Comparison of ENCODE assay signal across 32 cellular contexts in the genomic region with DNA sequence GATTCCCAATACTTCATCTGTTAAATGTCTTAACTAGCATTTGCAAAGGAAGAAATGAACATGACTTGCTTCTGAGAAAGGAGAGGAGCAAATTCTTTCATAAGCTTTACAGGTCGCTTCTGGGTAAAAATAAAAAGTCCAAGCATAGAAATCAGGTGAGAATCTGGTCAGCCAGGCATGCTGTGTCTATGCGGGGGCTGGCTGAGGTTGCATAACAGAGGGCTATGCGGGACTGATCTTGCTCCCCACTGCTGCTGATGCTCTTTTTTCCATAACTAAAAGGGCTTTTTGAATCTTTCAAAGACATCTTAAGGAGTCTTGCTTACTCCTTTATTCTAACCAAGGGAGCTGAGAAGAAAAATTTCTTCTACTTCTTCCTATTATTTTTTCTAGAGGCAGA.
"Had no signal": no experiment of that assay in that cellular context is flagged by ENCODE, and none has a peak within 500 bp of the region (broad histone marks: within the 10 kb centered on the region; RNA-seq: fewer than 3 reads in every experiment).

No MANE protein-coding gene starts in this region.

- H3K27me3 ChIP-seq: ascending aorta, cardiac muscle cell, colonic mucosa, gastroesophageal sphincter had no signal

- ATAC-seq: activated naive CD4-positive, alpha-beta T cell treated with anti-CD3 and anti-CD28 coated beads, Interleukin-2, amount 50 U/mL, for 72 hours; activated T-cell treated with anti-CD3 and anti-CD28 coated beads, Interleukin-2, amount 50 U/mL, for 72 hours; gastroesophageal sphincter; T-helper 17 cell had no signal

- H3K36me3 ChIP-seq: ascending aorta, breast epithelium, cardiac muscle cell, colonic mucosa, esophagus squamous epithelium, gastroesophageal sphincter, WERI-Rb-1 had no signal

- H3K27ac Mint-ChIP-seq: activated CD4-positive, alpha-beta memory T cell treated with anti-CD3 and anti-CD28 coated beads, Interleukin-2, amount 10 ng/mL, durations not matched to agents 7 days and 5 days; activated CD4-positive, alpha-beta T cell treated with anti-CD3 and anti-CD28 coated beads, Interleukin-2, amount 10 ng/mL, durations not matched to agents 7 days and 5 days; activated naive CD4-positive, alpha-beta T cell treated with anti-CD3 and anti-CD28 coated beads, Interleukin-2, amount 10 ng/mL, durations not matched to agents 7 days and 5 days; activated naive CD4-positive, alpha-beta T cell treated with anti-CD3 and anti-CD28 coated beads, Interleukin-2, amount 50 U/mL, for 72 hours; activated naive CD8-positive, alpha-beta T cell treated with anti-CD3 and anti-CD28 coated beads, Interleukin-2, amount 10 ng/mL, durations not matched to agents 7 days and 5 days; activated T-cell treated with anti-CD3 and anti-CD28 coated beads, Interleukin-2, amount 50 U/mL, for 24 hours; activated T-cell treated with anti-CD3 and anti-CD28 coated beads, Interleukin-2, amount 50 U/mL, for 72 hours; T-helper 17 cell; T-helper 2 cell treated with Interferon-gamma antibody and Interleukin-4, amounts not matched to agents 5 μg/mL and 100 μg/mL, for 36 hours had no signal

- H3K9me3 Mint-ChIP-seq: activated CD4-positive, alpha-beta memory T cell treated with anti-CD3 and anti-CD28 coated beads, Interleukin-2, amount 10 ng/mL, durations not matched to agents 7 days and 5 days; activated CD4-positive, alpha-beta T cell treated with anti-CD3 and anti-CD28 coated beads, Interleukin-2, amount 10 ng/mL, durations not matched to agents 7 days and 5 days; activated naive CD4-positive, alpha-beta T cell treated with anti-CD3 and anti-CD28 coated beads, Interleukin-2, amount 10 ng/mL, durations not matched to agents 7 days and 5 days; activated naive CD4-positive, alpha-beta T cell treated with anti-CD3 and anti-CD28 coated beads, Interleukin-2, amount 50 U/mL, for 72 hours; activated naive CD8-positive, alpha-beta T cell treated with anti-CD3 and anti-CD28 coated beads, Interleukin-2, amount 10 ng/mL, durations not matched to agents 7 days and 5 days; activated T-cell treated with anti-CD3 and anti-CD28 coated beads, Interleukin-2, amount 50 U/mL, for 24 hours; activated T-cell treated with anti-CD3 and anti-CD28 coated beads, Interleukin-2, amount 50 U/mL, for 72 hours; T-helper 2 cell treated with Interferon-gamma antibody and Interleukin-4, amounts not matched to agents 5 μg/mL and 100 μg/mL, for 36 hours had no signal

- H3K27ac ChIP-seq: ascending aorta, breast epithelium, cardiac muscle cell, colonic mucosa, epithelial cell of prostate, esophagus squamous epithelium, gastroesophageal sphincter, WERI-Rb-1 had no signal

- H3K36me3 Mint-ChIP-seq: activated naive CD4-positive, alpha-beta T cell treated with anti-CD3 and anti-CD28 coated beads, Interleukin-2, amount 10 ng/mL, durations not matched to agents 7 days and 5 days; activated naive CD4-positive, alpha-beta T cell treated with anti-CD3 and anti-CD28 coated beads, Interleukin-2, amount 50 U/mL, for 72 hours; activated naive CD8-positive, alpha-beta T cell treated with anti-CD3 and anti-CD28 coated beads, Interleukin-2, amount 10 ng/mL, durations not matched to agents 7 days and 5 days; brain had no signal

- H3K4me1 Mint-ChIP-seq: activated CD4-positive, alpha-beta memory T cell treated with anti-CD3 and anti-CD28 coated beads, Interleukin-2, amount 10 ng/mL, durations not matched to agents 7 days and 5 days; activated CD4-positive, alpha-beta T cell treated with anti-CD3 and anti-CD28 coated beads, Interleukin-2, amount 10 ng/mL, durations not matched to agents 7 days and 5 days; activated naive CD4-positive, alpha-beta T cell treated with anti-CD3 and anti-CD28 coated beads, Interleukin-2, amount 10 ng/mL, durations not matched to agents 7 days and 5 days; activated naive CD8-positive, alpha-beta T cell treated with anti-CD3 and anti-CD28 coated beads, Interleukin-2, amount 10 ng/mL, durations not matched to agents 7 days and 5 days; T-helper 17 cell had no signal

- DNase-seq: activated CD4-positive, alpha-beta memory T cell treated with anti-CD3 and anti-CD28 coated beads, Interleukin-2, amount 10 ng/mL, durations not matched to agents 7 days and 5 days; activated CD4-positive, alpha-beta T cell treated with anti-CD3 and anti-CD28 coated beads for 4 hours; activated CD4-positive, alpha-beta T cell treated with anti-CD3 and anti-CD28 coated beads, Interleukin-2, amount 10 ng/mL, durations not matched to agents 7 days and 5 days; activated CD4-positive, alpha-beta T cell treated with anti-CD3 and anti-CD28 coated beads, Interleukin-2, amount 50 U/mL, for 4 hours; activated CD4-positive, CD25-positive, alpha-beta regulatory T cell; activated CD4-positive, CD25-positive, alpha-beta regulatory T cell treated with anti-CD3 and anti-CD28 coated beads, Interleukin-2, amount 50 U/mL, for 72 hours; activated CD8-positive, alpha-beta memory T cell treated with anti-CD3 and anti-CD28 coated beads, Interleukin-2, amount 50 U/mL, for 48 hours; activated gamma-delta T cell; activated naive CD4-positive, alpha-beta T cell; activated naive CD4-positive, alpha-beta T cell treated with anti-CD3 and anti-CD28 coated beads, Interleukin-2, amount 10 ng/mL, durations not matched to agents 7 days and 5 days; activated naive CD8-positive, alpha-beta T cell treated with anti-CD3 and anti-CD28 coated beads, Interleukin-2, amount 10 ng/mL, durations not matched to agents 7 days and 5 days; activated T-cell treated with anti-CD3 and anti-CD28 coated beads for 4 hours; activated T-cell treated with anti-CD3 and anti-CD28 coated beads, Interleukin-2, amount 50 U/mL, for 24 hours; activated T-cell treated with anti-CD3 and anti-CD28 coated beads, Interleukin-2, amount 50 U/mL, for 72 hours; central memory CD4-positive, alpha-beta T cell; cerebellar nuclear complex; colonic mucosa; effector CD8-positive, alpha-beta T cell; esophagus squamous epithelium; foreskin melanocyte; T-helper 1 cell; T-helper 17 cell; T1000; WERI-Rb-1 had no signal

- H3K4me3 Mint-ChIP-seq: activated CD4-positive, alpha-beta memory T cell treated with anti-CD3 and anti-CD28 coated beads, Interleukin-2, amount 10 ng/mL, durations not matched to agents 7 days and 5 days; activated CD4-positive, alpha-beta T cell treated with anti-CD3 and anti-CD28 coated beads, Interleukin-2, amount 10 ng/mL, durations not matched to agents 7 days and 5 days; activated naive CD4-positive, alpha-beta T cell treated with anti-CD3 and anti-CD28 coated beads, Interleukin-2, amount 10 ng/mL, durations not matched to agents 7 days and 5 days; activated naive CD8-positive, alpha-beta T cell treated with anti-CD3 and anti-CD28 coated beads, Interleukin-2, amount 10 ng/mL, durations not matched to agents 7 days and 5 days; activated T-cell treated with anti-CD3 and anti-CD28 coated beads, Interleukin-2, amount 50 U/mL, for 24 hours; activated T-cell treated with anti-CD3 and anti-CD28 coated beads, Interleukin-2, amount 50 U/mL, for 72 hours; brain; T-helper 17 cell; T-helper 2 cell treated with Interferon-gamma antibody and Interleukin-4, amounts not matched to agents 5 μg/mL and 100 μg/mL, for 36 hours had no signal

- H3K4me1 ChIP-seq: breast epithelium, colonic mucosa, gastroesophageal sphincter had no signal

- H3K4me3 ChIP-seq: ascending aorta, breast epithelium, cardiac muscle cell, colonic mucosa, esophagus squamous epithelium, gastroesophageal sphincter had no signal

- H3K27me3 Mint-ChIP-seq: activated CD4-positive, alpha-beta memory T cell treated with anti-CD3 and anti-CD28 coated beads, Interleukin-2, amount 10 ng/mL, durations not matched to agents 7 days and 5 days; activated CD4-positive, alpha-beta T cell treated with anti-CD3 and anti-CD28 coated beads, Interleukin-2, amount 10 ng/mL, durations not matched to agents 7 days and 5 days; activated naive CD4-positive, alpha-beta T cell treated with anti-CD3 and anti-CD28 coated beads, Interleukin-2, amount 10 ng/mL, durations not matched to agents 7 days and 5 days; activated naive CD8-positive, alpha-beta T cell treated with anti-CD3 and anti-CD28 coated beads, Interleukin-2, amount 10 ng/mL, durations not matched to agents 7 days and 5 days; activated T-cell treated with anti-CD3 and anti-CD28 coated beads, Interleukin-2, amount 50 U/mL, for 24 hours had no signal

- H3K9me3 ChIP-seq: ascending aorta, breast epithelium, colonic mucosa, esophagus squamous epithelium, gastroesophageal sphincter had no signal
